Comparison of ENCODE assay signal across 8 cellular contexts in the genomic region with DNA sequence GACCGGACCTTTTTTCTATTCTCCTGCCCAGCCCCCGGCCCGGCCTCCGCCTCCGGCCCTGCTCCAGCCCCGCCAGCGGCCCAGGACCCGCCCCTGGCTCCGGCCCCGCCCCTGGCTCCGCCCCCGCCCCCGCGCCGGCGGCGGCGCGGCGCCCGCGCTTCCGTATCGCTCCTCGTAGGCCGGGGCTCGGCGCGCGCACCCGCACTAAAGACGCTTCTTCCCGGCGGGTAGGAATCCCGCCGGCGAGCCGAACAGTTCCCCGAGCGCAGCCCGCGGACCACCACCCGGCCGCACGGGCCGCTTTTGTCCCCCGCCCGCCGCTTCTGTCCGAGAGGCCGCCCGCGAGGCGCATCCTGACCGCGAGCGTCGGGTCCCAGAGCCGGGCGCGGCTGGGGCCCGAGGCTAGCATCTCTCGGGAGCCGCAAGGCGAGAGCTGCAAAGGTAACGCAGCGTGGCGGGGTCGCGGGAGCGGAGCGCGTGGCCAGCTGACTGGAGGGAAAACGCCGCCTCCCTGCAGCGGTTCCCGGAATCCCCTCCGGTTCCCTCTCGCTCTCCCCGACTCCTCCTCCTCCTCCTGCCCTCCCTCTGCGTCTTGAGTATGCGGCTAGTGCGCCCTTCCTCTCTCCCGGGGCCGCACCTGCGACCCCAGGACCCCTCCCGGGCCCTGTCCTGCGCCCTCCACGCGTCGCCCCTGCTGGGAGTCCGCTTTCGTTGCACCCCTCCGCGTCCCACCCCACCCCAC. TPM values are rescaled to one million over a fixed set of nuclear protein-coding genes. Genes with fewer than 3 reads are reported as not detected.
A peak's percentile ranks its signal among the peaks of the same experiment; 100 is the strongest.
DNase-seq lines count a peak whose midpoint lies in the region; ATAC-seq and TF ChIP-seq lines count a peak whose summit lies in the region.

IFNAR2 (plus strand) TSS at position 163 of the 742 bp plus-strand sequence. CDS start 11,985 bp downstream, outside the sequence.

- H3K4me1 Mint-ChIP-seq in CD8-positive, alpha-beta T cell (ENCODE audit: low read depth): peaks cover 51% of the 10 kb centered on the region
- peaks cover 49% of the 10 kb centered on the region for H3K4me1 Mint-ChIP-seq in activated T-helper 1 cell treated with anti-CD3 and anti-CD28 coated beads, Interleukin-12 subunit alpha, Interleukin-12 subunit beta, Interleukin-2, Interleukin-4 antibody, amounts not matched to agents 30 ng/mL and 10 ng/mL and 1 ng/mL, durations not matched to agents 14 hours and 24 hours and 36 hours (ENCODE audit: low read depth)
- H3K4me1 Mint-ChIP-seq in naive B cell: peaks cover 36 to 49% (median 43%) of the 10 kb centered on the region in 3 donors
- peaks cover 26 to 40% of the 10 kb centered on the region in 2 donors for H3K4me1 Mint-ChIP-seq in stimulated activated naive B cell treated with anti-CD40 and anti-IgM and Interleukin-4, amounts not matched to agents 10 μg/mL and 1 μg/mL and 100 μg/mL, for 72 hours

- POLR2A ChIA-PET in CD8-positive, alpha-beta T cell (lab: Charles Lee): interaction anchor here (0.6 to 2.4 kb wide), 3 partner anchors 37 to 216 kb away, joined by 3 to 6 read pairs (median 3); partner anchors contain the start of genes IFNAR1 and IL10RB

- H3K4me3 Mint-ChIP-seq in CD8-positive, alpha-beta T cell: peak within 1 kb of the TSS; percentile 92
- H3K4me3 Mint-ChIP-seq in activated T-helper 1 cell treated with anti-CD3 and anti-CD28 coated beads, Interleukin-12 subunit alpha, Interleukin-12 subunit beta, Interleukin-2, Interleukin-4 antibody, amounts not matched to agents 30 ng/mL and 10 ng/mL and 1 ng/mL, durations not matched to agents 14 hours and 24 hours and 36 hours: peak within 1 kb of the TSS; percentile 88
- H3K4me3 Mint-ChIP-seq in naive B cell: peak within 1 kb of the TSS; percentile 90 to 98 (median 92)
- peak within 1 kb of the TSS; percentile 90 to 95 for H3K4me3 Mint-ChIP-seq in stimulated activated naive B cell treated with anti-CD40 and anti-IgM and Interleukin-4, amounts not matched to agents 10 μg/mL and 1 μg/mL and 100 μg/mL, for 72 hours

- peak; percentile 86 for ATAC-seq in CD8-positive, alpha-beta T cell
- ATAC-seq in GM19467 (IDR thresholded peaks at IDR 0.05; ENCODE audit: unreplicated experiment): peak; percentile 51
- peak; percentile 87 to 90 for ATAC-seq in naive B cell (ENCODE audit: low read depth in 2 of 2)
- ATAC-seq in stimulated activated naive B cell treated with anti-CD40 and anti-IgM and Interleukin-4, amounts not matched to agents 10 μg/mL and 1 μg/mL and 100 μg/mL, for 72 hours (replicated peaks): peak; percentile 88 to 92

- intact Hi-C loops in CD8-positive, alpha-beta T cell (cut with DNase I, micrococcal nuclease): loop anchor here (1.0 to 5.0 kb wide), 9 partner anchors 8 to 412 kb away; partner anchors contain the start of genes IFNAR1 (in 2 of the 2), CRYZL1 (in 1 of the 2), IL10RB (in 1 of the 2) and ITSN1 (in 1 of the 2)
- intact Hi-C loops in activated T-helper 1 cell treated with anti-CD3 and anti-CD28 coated beads, Interleukin-12 subunit alpha, Interleukin-12 subunit beta, Interleukin-2, Interleukin-4 antibody, amounts not matched to agents 30 ng/mL and 10 ng/mL and 1 ng/mL, durations not matched to agents 14 hours and 24 hours and 36 hours (cut with micrococcal nuclease): loop anchor here (1.0 to 5.0 kb wide), 5 partner anchors 8 to 738 kb away; partner anchors contain the start of genes GART and SON

- no peaks in the 10 kb centered on the region for H3K36me3 ChIP-seq in CD8-positive, alpha-beta T cell (ENCODE audit: insufficient read depth, low read length)
- H3K36me3 ChIP-seq in Peyer's patch: no peaks in the 10 kb centered on the region

- peak within 1 kb of the TSS; percentile 95 for H3K27ac Mint-ChIP-seq in CD8-positive, alpha-beta T cell
- H3K27ac Mint-ChIP-seq in activated T-helper 1 cell treated with anti-CD3 and anti-CD28 coated beads, Interleukin-12 subunit alpha, Interleukin-12 subunit beta, Interleukin-2, Interleukin-4 antibody, amounts not matched to agents 30 ng/mL and 10 ng/mL and 1 ng/mL, durations not matched to agents 14 hours and 24 hours and 36 hours: peak within 1 kb of the TSS; percentile 87
- H3K27ac Mint-ChIP-seq in naive B cell: peak within 1 kb of the TSS; percentile 75 to 96 (median 92)
- H3K27ac Mint-ChIP-seq in stimulated activated naive B cell treated with anti-CD40 and anti-IgM and Interleukin-4, amounts not matched to agents 10 μg/mL and 1 μg/mL and 100 μg/mL, for 72 hours: peak within 1 kb of the TSS; percentile 92

- H3K36me3 Mint-ChIP-seq in CD8-positive, alpha-beta T cell: peaks cover 31% of the 10 kb centered on the region
- H3K36me3 Mint-ChIP-seq in activated T-helper 1 cell treated with anti-CD3 and anti-CD28 coated beads, Interleukin-12 subunit alpha, Interleukin-12 subunit beta, Interleukin-2, Interleukin-4 antibody, amounts not matched to agents 30 ng/mL and 10 ng/mL and 1 ng/mL, durations not matched to agents 14 hours and 24 hours and 36 hours (ENCODE audit: low read depth): peaks cover 23% of the 10 kb centered on the region
- peaks cover 7 to 10% of the 10 kb centered on the region in 2 donors for H3K36me3 Mint-ChIP-seq in naive B cell
- H3K36me3 Mint-ChIP-seq in stimulated activated naive B cell treated with anti-CD40 and anti-IgM and Interleukin-4, amounts not matched to agents 10 μg/mL and 1 μg/mL and 100 μg/mL, for 72 hours: peaks cover 16 to 27% of the 10 kb centered on the region in 2 donors

- DNase-seq in CD8-positive, alpha-beta T cell: peak; percentile 56 to 85 (median 70)
- peak; percentile 44 for DNase-seq in HT1080 (ENCODE audit: low read depth)
- DNase-seq in Peyer's patch: peak; percentile 76 to 89 (median 87)
- DNase-seq in activated T-helper 1 cell treated with anti-CD3 and anti-CD28 coated beads, Interleukin-12 subunit alpha, Interleukin-12 subunit beta, Interleukin-2, Interleukin-4 antibody, amounts not matched to agents 30 ng/mL and 10 ng/mL and 1 ng/mL, durations not matched to agents 14 hours and 24 hours and 36 hours (ENCODE audit: low spot score): peak; percentile 68
- DNase-seq in fibroblast of gingiva (ENCODE audit: low read depth): peak; percentile 36
- DNase-seq in naive B cell: peak; percentile 68
- peak; percentile 55 for DNase-seq in stimulated activated naive B cell treated with anti-CD40 and anti-IgM and Interleukin-4, amounts not matched to agents 10 μg/mL and 1 μg/mL and 100 μg/mL, for 72 hours

- peaks cover 46% of the 10 kb centered on the region for H3K4me1 ChIP-seq in CD8-positive, alpha-beta T cell (ENCODE audit: insufficient read depth, low read length)
- peaks cover 0 to 18% (median 9%) of the 10 kb centered on the region in 4 donors for H3K4me1 ChIP-seq in Peyer's patch

- H3K4me3 ChIP-seq in CD8-positive, alpha-beta T cell (ENCODE audit: low read depth, low read length): peak within 1 kb of the TSS; percentile 90
- H3K4me3 ChIP-seq in Peyer's patch: peak within 1 kb of the TSS; percentile 94 to 99 (median 98)

- no peak for TF ChIP-seq CTCF in CD8-positive, alpha-beta T cell (IDR thresholded peaks at IDR 0.05)
- TF ChIP-seq CTCF in Peyer's patch (IDR thresholded peaks at IDR 0.05): no peak

- no peaks in the 10 kb centered on the region for H3K27me3 Mint-ChIP-seq in CD8-positive, alpha-beta T cell (ENCODE audit: low read depth)
- H3K27me3 Mint-ChIP-seq in activated T-helper 1 cell treated with anti-CD3 and anti-CD28 coated beads, Interleukin-12 subunit alpha, Interleukin-12 subunit beta, Interleukin-2, Interleukin-4 antibody, amounts not matched to agents 30 ng/mL and 10 ng/mL and 1 ng/mL, durations not matched to agents 14 hours and 24 hours and 36 hours (ENCODE audit: insufficient read depth): peaks cover 5% of the 10 kb centered on the region
- H3K27me3 Mint-ChIP-seq in naive B cell: no peaks in the 10 kb centered on the region
- H3K27me3 Mint-ChIP-seq in stimulated activated naive B cell treated with anti-CD40 and anti-IgM and Interleukin-4, amounts not matched to agents 10 μg/mL and 1 μg/mL and 100 μg/mL, for 72 hours: no peaks in the 10 kb centered on the region

- CTCF ChIA-PET in CD8-positive, alpha-beta T cell (lab: Charles Lee): interaction anchor here (0.6 to 3.0 kb wide), 4 partner anchors 12 to 482 kb away, joined by 3 to 7 read pairs (median 4); no protein-coding TSS in a partner anchor

- peak within 1 kb of the TSS; percentile 75 for H3K27ac ChIP-seq in CD8-positive, alpha-beta T cell (ENCODE audit: low read depth, low read length)
- H3K27ac ChIP-seq in Peyer's patch: peak within 1 kb of the TSS; percentile 96 to 100 (median 98)

- no peaks in the 10 kb centered on the region for H3K27me3 ChIP-seq in CD8-positive, alpha-beta T cell (ENCODE audit: insufficient read depth, low read length)
- no peaks in the 10 kb centered on the region for H3K27me3 ChIP-seq in Peyer's patch

- H3K9me3 ChIP-seq in CD8-positive, alpha-beta T cell (ENCODE audit: low read length): no peaks in the 10 kb centered on the region
- no peaks in the 10 kb centered on the region for H3K9me3 ChIP-seq in Peyer's patch

- H3K9me3 Mint-ChIP-seq in CD8-positive, alpha-beta T cell: no peaks in the 10 kb centered on the region
- H3K9me3 Mint-ChIP-seq in activated T-helper 1 cell treated with anti-CD3 and anti-CD28 coated beads, Interleukin-12 subunit alpha, Interleukin-12 subunit beta, Interleukin-2, Interleukin-4 antibody, amounts not matched to agents 30 ng/mL and 10 ng/mL and 1 ng/mL, durations not matched to agents 14 hours and 24 hours and 36 hours: no peaks in the 10 kb centered on the region
- no peaks in the 10 kb centered on the region for H3K9me3 Mint-ChIP-seq in naive B cell
- no peaks in the 10 kb centered on the region for H3K9me3 Mint-ChIP-seq in stimulated activated naive B cell treated with anti-CD40 and anti-IgM and Interleukin-4, amounts not matched to agents 10 μg/mL and 1 μg/mL and 100 μg/mL, for 72 hours

- peak; percentile 55 to 69 for TF ChIP-seq POLR2A in Peyer's patch (IDR thresholded peaks at IDR 0.05)

RNA-seq across cellular contexts. Expression of gene IFNAR2, which starts in this region (rescaled TPM):
- 10 to 100 TPM; 21.9 to 30.0 TPM for total RNA-seq in CD8-positive, alpha-beta T cell
- total RNA-seq in HT1080 (2014; rRNA removed; shearing (Covaris generic)): 2.0 and 3.1 TPM in 2 replicates
- 15.1 and 17.6 TPM in 2 replicates for polyA plus RNA-seq in HT1080 (2015; cell fraction: cytosol; rRNA removed)
- polyA plus RNA-seq in HT1080 (2015; cell fraction: nucleus; rRNA removed): 7.6 and 12.8 TPM in 2 replicates
- 10 to 100 TPM in 2 of 4 donors, 1 to 10 TPM in 2; 6.6 to 13.2 (median 9.7) TPM for total RNA-seq in Peyer's patch
- 33.3 and 33.5 TPM in 2 replicates for total RNA-seq in activated T-helper 1 cell treated with anti-CD3 and anti-CD28 coated beads, Interleukin-12 subunit alpha, Interleukin-12 subunit beta, Interleukin-2, Interleukin-4 antibody, amounts not matched to agents 30 ng/mL and 10 ng/mL and 1 ng/mL, durations not matched to agents 14 hours and 24 hours and 36 hours
- polyA plus RNA-seq in naive B cell (ENCODE audit: low read depth in 6 of 6): 10 to 100 TPM; 41.4 to 61.7 (median 50.8) TPM

Comparison
In these comparisons a context has a peak if more than half of its experiments do, and no peak if none do; other contexts are left out.
1. Peak in every context shown above with its lines: DNase-seq, ATAC-seq, H3K4me3 ChIP-seq and H3K27ac ChIP-seq.
2. DNase-seq: peak in every context shown above with its lines; median percentile 87 in Peyer's patch; 70 in CD8-positive, alpha-beta T cell; 68 in activated T-helper 1 cell treated with anti-CD3 and anti-CD28 coated beads, Interleukin-12 subunit alpha, Interleukin-12 subunit beta, Interleukin-2, Interleukin-4 antibody, amounts not matched to agents 30 ng/mL and 10 ng/mL and 1 ng/mL, durations not matched to agents 14 hours and 24 hours and 36 hours; 68 in naive B cell; 55 in stimulated activated naive B cell treated with anti-CD40 and anti-IgM and Interleukin-4, amounts not matched to agents 10 μg/mL and 1 μg/mL and 100 μg/mL, for 72 hours; 44 in HT1080; 36 in fibroblast of gingiva.